In the genomic region with DNA sequence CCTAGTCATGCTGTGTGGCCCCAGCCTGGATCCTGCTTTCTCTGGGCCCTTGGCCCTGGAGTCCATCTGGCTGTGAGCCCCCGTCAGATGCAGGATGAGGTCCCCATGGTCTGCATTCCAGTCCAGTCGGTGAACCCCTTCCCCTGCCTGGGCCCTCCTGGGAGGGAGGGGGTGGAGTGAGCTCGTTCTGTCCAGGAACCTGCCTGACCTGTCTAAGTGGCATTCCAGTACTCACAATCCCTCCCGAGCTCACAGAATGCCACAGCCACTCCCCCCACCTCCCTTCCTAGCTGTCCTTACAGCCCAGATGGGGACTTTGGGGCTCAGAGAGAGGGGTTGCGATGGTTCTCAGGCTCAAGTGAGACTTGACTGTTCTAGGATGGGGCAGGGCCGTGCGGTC, we compare ENCODE assay signal across 18 cellular contexts. TPM values are rescaled to one million over a fixed set of nuclear protein-coding genes. Genes with fewer than 3 reads are reported as not detected.
DNase-seq lines count a peak whose midpoint lies in the region; ATAC-seq and TF ChIP-seq lines count a peak whose summit lies in the region.
"Had no signal": no experiment of that assay in that cellular context is flagged by ENCODE, and none has a peak within 500 bp of the region (broad histone marks: within the 10 kb centered on the region; RNA-seq: fewer than 3 reads in every experiment).

No MANE protein-coding gene starts in this region.

- peak overlapping the region; percentile 92 for H3K18ac ChIP-seq in neuronal stem cell (ENCODE audit: low read length)

- peak overlapping the region; percentile 4 for H3K4ac ChIP-seq in neuronal stem cell (ENCODE audit: low read length)

- CTCF ChIA-PET in MCF 10A (lab: Yijun Ruan, JAX), result interaction anchor here (0.6 kb wide), 1 partner anchor 111 kb away, joined by 5 read pairs; no protein-coding TSS in a partner anchor

- peak overlapping the region; percentile 52 for H4K8ac ChIP-seq in neuronal stem cell (ENCODE audit: low read depth, low read length)

- TF ChIP-seq CTCF in breast epithelium (IDR thresholded peaks at IDR 0.05) (no peak), MCF 10A (IDR thresholded peaks at IDR 0.05; ENCODE audit: unreplicated experiment) (no peak), hepatocyte (IDR thresholded peaks at IDR 0.05; ENCODE audit: poor library complexity) (no peak), vagina (IDR thresholded peaks at IDR 0.05) (no peak)

- H3K4me3 ChIP-seq in breast epithelium (no peak overlapping the region), hepatocyte (no peak overlapping the region), neuronal stem cell (ENCODE audit: low read length in 2 of 2) (no peak overlapping the region), vagina (no peak overlapping the region)

- H4K91ac ChIP-seq in neuronal stem cell (ENCODE audit: low read depth, low read length, poor library complexity), result no peak overlapping the region

- no peaks in the 10 kb centered on the region for H3K79me2 ChIP-seq in hepatocyte

- peak overlapping the region; percentile 98 for H2AK5ac ChIP-seq in neuronal stem cell (ENCODE audit: low read depth, low read length)

- H3K79me1 ChIP-seq in neuronal stem cell (ENCODE audit: low read depth, low read length), result no peaks in the 10 kb centered on the region

- peak overlapping the region; percentile 78 for H3K14ac ChIP-seq in neuronal stem cell (ENCODE audit: low read length)

- H3K4me3 Mint-ChIP-seq in MCF 10A (ENCODE audit: unreplicated experiment), result no peak overlapping the region
- H3K4me3 Mint-ChIP-seq: activated T-helper 17 cell treated with anti-CD3 and anti-CD28 coated beads, Interleukin-2, amount 50 U/mL, for 72 hours; CD4-positive, alpha-beta T cell; central memory CD8-positive, alpha-beta T cell had no signal

- peaks cover 8% of the 10 kb centered on the region for H3K9me3 Mint-ChIP-seq in MCF 10A (ENCODE audit: unreplicated experiment)
- H3K9me3 Mint-ChIP-seq: activated T-helper 17 cell treated with anti-CD3 and anti-CD28 coated beads, Interleukin-2, amount 50 U/mL, for 72 hours; CD4-positive, alpha-beta T cell; central memory CD8-positive, alpha-beta T cell had no signal

- POLR2A ChIA-PET in MCF 10A (lab: Yijun Ruan, JAX), result interaction anchor here (0.6 kb wide), 1 partner anchor 17 kb away, joined by 3 read pairs; no protein-coding TSS in a partner anchor

- no peaks in the 10 kb centered on the region for H3K4me1 Mint-ChIP-seq in MCF 10A (ENCODE audit: insufficient read depth, unreplicated experiment)

- H4K20me1 ChIP-seq in hepatocyte (ENCODE audit: insufficient read depth, poor library complexity, severe bottlenecking), result no peaks in the 10 kb centered on the region

- 67% methylated on average over 7 of the region's 7 CpGs for WGBS in hepatocyte (ENCODE audit: low lambda C conversion rate, missing lambda C conversion rate)
- WGBS in neuronal stem cell (ENCODE audit: extremely low coverage in 2 of 2, insufficient read length in 2 of 2, insufficient replicate concordance in 1 of 2), 2 donors, result no CpG with 5 or more reads among the region's 7 CpGs

- H3K27me3 ChIP-seq in breast epithelium, result no peaks in the 10 kb centered on the region
- H3K27me3 ChIP-seq in hepatocyte, result no peaks in the 10 kb centered on the region
- peaks cover 0 to 32% (median 0%) of the 10 kb centered on the region in 3 experiments for H3K27me3 ChIP-seq in neuronal stem cell (ENCODE audit: control insufficient read depth in 3 of 3, insufficient read depth in 3 of 3, low read depth in 1 of 3, low read length in 3 of 3)
- no peaks in the 10 kb centered on the region for H3K27me3 ChIP-seq in vagina

- H3K9ac ChIP-seq in neuronal stem cell (ENCODE audit: low read depth, low read length, poor library complexity), result no peak overlapping the region

- intact Hi-C loops in breast epithelium (cut with DNase I; ENCODE audit: low total_unique reads) (no loop called here), MCF 10A (cut with micrococcal nuclease) (no loop called here), vagina (cut with DNase I) (no loop called here)

- peak overlapping the region; percentile 93 for H2BK5ac ChIP-seq in neuronal stem cell (ENCODE audit: low read length)

- TF ChIP-seq POLR2A in breast epithelium (IDR thresholded peaks at IDR 0.05) (no peak), vagina (IDR thresholded peaks at IDR 0.05) (no peak)

- no peak overlapping the region for H2AFZ ChIP-seq in hepatocyte
- H2AFZ ChIP-seq in neuronal stem cell (ENCODE audit: low read length), result peak overlapping the region; percentile 88

- H3K27ac Mint-ChIP-seq in MCF 10A (ENCODE audit: low read depth, unreplicated experiment), result no peak overlapping the region
- H3K27ac Mint-ChIP-seq: activated T-helper 17 cell treated with anti-CD3 and anti-CD28 coated beads, Interleukin-2, amount 50 U/mL, for 72 hours; CD4-positive, alpha-beta T cell had no signal

- H2BK12ac ChIP-seq in neuronal stem cell (ENCODE audit: low read length), result peak overlapping the region; percentile 82

- H3K36me3 ChIP-seq in breast epithelium (no peaks in the 10 kb centered on the region), hepatocyte (replicated peaks; ENCODE audit: insufficient read depth, low read depth) (no peaks in the 10 kb centered on the region), neuronal stem cell (replicated peaks in 1 of 2; ENCODE audit: control insufficient read depth in 2 of 2, insufficient read depth in 2 of 2, low read length in 2 of 2) (no peaks in the 10 kb centered on the region), vagina (no peaks in the 10 kb centered on the region)

- H3K27me3 Mint-ChIP-seq in MCF 10A (ENCODE audit: insufficient read depth, unreplicated experiment), result no peaks in the 10 kb centered on the region
- H3K27me3 Mint-ChIP-seq: activated T-helper 17 cell treated with anti-CD3 and anti-CD28 coated beads, Interleukin-2, amount 50 U/mL, for 72 hours; CD4-positive, alpha-beta T cell; central memory CD8-positive, alpha-beta T cell had no signal

- H3K4me1 ChIP-seq in breast epithelium, result peaks cover 0 to 28% of the 10 kb centered on the region in 2 donors
- H3K4me1 ChIP-seq in hepatocyte (ENCODE audit: insufficient read depth), result peaks cover 24% of the 10 kb centered on the region
- H3K4me1 ChIP-seq in neuronal stem cell (ENCODE audit: control insufficient read depth in 2 of 2, insufficient read depth in 1 of 2, low read depth in 1 of 2, low read length in 2 of 2), result peaks cover 15 to 19% of the 10 kb centered on the region in 2 donors
- H3K4me1 ChIP-seq in vagina, result peaks cover 8% of the 10 kb centered on the region

- peak overlapping the region; percentile 89 to 93 for H3K27ac ChIP-seq in breast epithelium
- H3K27ac ChIP-seq in hepatocyte, result peak overlapping the region; percentile 80
- H3K27ac ChIP-seq in neuronal stem cell (replicated peaks; ENCODE audit: low read length), result no peak overlapping the region
- H3K27ac ChIP-seq in vagina, result peak overlapping the region; percentile 10

- H3K23ac ChIP-seq in neuronal stem cell (ENCODE audit: low read depth, low read length, poor library complexity), result peak overlapping the region; percentile 16

- no peak overlapping the region for H2BK15ac ChIP-seq in neuronal stem cell (ENCODE audit: low read length)

- no peak overlapping the region for H3K4me2 ChIP-seq in hepatocyte
- H3K4me2 ChIP-seq in neuronal stem cell (ENCODE audit: insufficient read depth, low read length, poor library complexity, severe bottlenecking), result no peak overlapping the region

- no peaks in the 10 kb centered on the region for H3K9me2 ChIP-seq in hepatocyte (replicated peaks; ENCODE audit: insufficient read depth)

- DNase-seq in breast epithelium (ENCODE audit: low spot score in 2 of 2) (peak; percentile 73 to 85), MCF 10A (ENCODE audit: unreplicated experiment) (no peak), hepatocyte (ENCODE audit: low spot score) (peak; percentile 64), neuronal stem cell (ENCODE audit: low spot score) (no peak), vagina (ENCODE audit: extremely low spot score in 2 of 2) (no peak), 8988T (no peak), inferior parietal cortex (ENCODE audit: extremely low spot score) (no peak)
- DNase-seq: CD4-positive, alpha-beta T cell; effector memory CD4-positive, alpha-beta T cell; NCI-H146; NCI-H2227 treated with DMSO at 0.1 percent for 48 hours; nucleus accumbens had no signal

- H3K9me3 ChIP-seq in breast epithelium (no peaks in the 10 kb centered on the region), hepatocyte (ENCODE audit: low read depth) (no peaks in the 10 kb centered on the region), neuronal stem cell (replicated peaks in 1 of 2; ENCODE audit: control insufficient read depth in 2 of 2, insufficient read depth in 1 of 2, low read depth in 1 of 2, low read length in 2 of 2) (no peaks in the 10 kb centered on the region), vagina (no peaks in the 10 kb centered on the region)

- no peak overlapping the region for H2BK120ac ChIP-seq in neuronal stem cell (ENCODE audit: low read depth, low read length)

- BruUV-seq in MCF 10A (replicated peaks; lab: Mats Ljungman, UMichigan), result no TSS peak

- no peak for ATAC-seq in HG02973 (IDR thresholded peaks at IDR 0.05; ENCODE audit: unreplicated experiment)
- ATAC-seq: activated T-helper 17 cell treated with anti-CD3 and anti-CD28 coated beads, Interleukin-2, amount 50 U/mL, for 72 hours had no signal

- no peaks in the 10 kb centered on the region for H3K36me3 Mint-ChIP-seq in MCF 10A (ENCODE audit: insufficient read depth, unreplicated experiment)

RNA-seq across cellular contexts. Expression of a gene that starts 15.5 kb away (rescaled TPM):
- total RNA-seq in breast epithelium (10 to 100 TPM in 2 of 3 donors, 1 to 10 TPM in 1; 5.3 to 14.1 (median 11.5) TPM), MCF 10A (2022) (not detected in 2 replicates), hepatocyte (5.6 and 8.3 TPM in 2 replicates), vagina (79.3 TPM)
- polyA plus RNA-seq in hepatocyte, result 10.3 and 13.4 TPM in 2 replicates
- 0.54 TPM for polyA plus RNA-seq in neuronal stem cell (2013, experiment 1 of 2)
- polyA plus RNA-seq in neuronal stem cell (2013, experiment 2 of 2), result 0.58 TPM

RNA-seq across cellular contexts. Expression of a gene that starts 41.0 kb away (rescaled TPM):
- total RNA-seq in breast epithelium (10 to 100 TPM; 26.9 to 61.6 (median 50.1) TPM), MCF 10A (2022) (78.3 and 123 TPM in 2 replicates), hepatocyte (17.9 and 23.7 TPM in 2 replicates), vagina (47.1 TPM)
- 44.1 and 46.5 TPM in 2 replicates for polyA plus RNA-seq in hepatocyte
- 15.0 TPM for polyA plus RNA-seq in neuronal stem cell (2013, experiment 1 of 2)
- 14.9 TPM for polyA plus RNA-seq in neuronal stem cell (2013, experiment 2 of 2)

RNA-seq across cellular contexts. Expression of a gene that starts 46.2 kb away (rescaled TPM):
- total RNA-seq in breast epithelium (10 to 100 TPM in 2 of 3 donors, not detected in 1; 12.8 to 33.8 TPM), MCF 10A (2022) (not detected in 2 replicates), hepatocyte (0.32 TPM in 1 of 2 replicates, not detected in the other), vagina (9.6 TPM)
- polyA plus RNA-seq in hepatocyte, result not detected in 2 replicates
- not detected for polyA plus RNA-seq in neuronal stem cell (2013, experiment 1 of 2)
- not detected for polyA plus RNA-seq in neuronal stem cell (2013, experiment 2 of 2)
- total RNA-seq: activated T-helper 17 cell treated with anti-CD3 and anti-CD28 coated beads, Interleukin-2, amount 50 U/mL, for 72 hours; CD4-positive, alpha-beta T cell; fibroblast of villous mesenchyme; mesenteric fat pad; skeletal muscle tissue had no signal

Comparison
In these comparisons a context has a peak if more than half of its experiments do, and no peak if none do; other contexts are left out.
1. DNase-seq: peak in breast epithelium (2 of 2) and hepatocyte (single experiment); none in MCF 10A (single experiment), neuronal stem cell (single experiment), vagina (0 of 2), 8988T (single experiment) and inferior parietal cortex (single experiment).